Comparison of ENCODE assay signal across 24 cellular contexts in the genomic region with DNA sequence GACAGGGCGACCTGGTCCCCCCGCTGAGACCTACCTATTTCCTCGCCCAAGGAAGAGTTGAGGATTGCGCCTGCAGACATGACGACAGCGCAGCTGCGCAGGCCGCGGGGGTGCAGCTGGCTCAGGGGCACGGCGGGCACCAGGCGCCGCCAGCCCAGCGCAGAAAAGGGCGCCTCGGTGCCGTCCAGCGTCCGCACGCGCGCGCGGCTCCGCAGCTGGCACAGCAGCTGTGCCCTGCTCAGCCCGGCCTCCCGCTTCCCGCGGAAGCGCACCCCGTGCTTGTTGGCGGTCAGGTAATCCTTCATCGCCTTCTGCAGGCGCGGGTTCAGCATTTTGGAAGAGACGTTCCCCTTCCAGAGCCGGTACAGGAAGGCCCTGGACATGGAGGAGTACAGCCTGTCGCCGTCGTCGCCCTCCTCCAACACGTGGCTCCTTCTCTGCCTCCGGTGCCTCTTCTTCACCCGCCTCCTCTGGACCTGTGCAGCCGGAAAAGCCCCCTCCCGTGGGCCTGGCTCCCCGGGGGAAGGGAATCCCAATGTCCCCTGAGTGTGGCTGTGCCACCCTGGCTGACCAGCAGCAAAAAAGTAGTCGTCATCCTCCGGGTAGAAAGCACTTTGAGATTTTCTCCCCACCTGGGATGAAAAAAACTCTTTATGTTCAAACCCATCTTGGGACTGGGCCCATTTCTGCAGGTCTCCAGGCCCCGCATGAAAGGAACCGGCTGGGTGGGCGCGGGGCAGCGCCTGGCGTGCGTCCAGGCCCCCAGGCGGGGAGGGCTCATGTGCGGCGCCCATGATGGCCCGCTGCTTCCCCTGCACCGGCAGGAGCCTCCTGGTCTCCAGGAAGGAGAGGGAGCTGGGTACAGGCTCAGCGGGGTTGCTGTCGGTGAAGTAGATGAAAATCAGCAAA. TPM values are rescaled to one million over a fixed set of nuclear protein-coding genes. Genes with fewer than 3 reads are reported as not detected.
DNase-seq lines count a peak whose midpoint lies in the region; ATAC-seq and TF ChIP-seq lines count a peak whose summit lies in the region.
"Had no signal": no experiment of that assay in that cellular context is flagged by ENCODE, and none has a peak within 500 bp of the region (broad histone marks: within the 10 kb centered on the region; RNA-seq: fewer than 3 reads in every experiment).

No MANE protein-coding gene starts in this region.

- H3K56ac ChIP-seq in H9 (ENCODE audit: insufficient read length, low read depth, low read length): no peak overlapping the region

- H3K36me3 Mint-ChIP-seq in T-cell: no peaks in the 10 kb centered on the region
- H3K36me3 Mint-ChIP-seq in H9 (ENCODE audit: insufficient read depth in 1 of 3, low read depth in 3 of 3): no peaks in the 10 kb centered on the region; a peak in 2 of 7 replicates
- H3K36me3 Mint-ChIP-seq: CD4-positive, alpha-beta memory T cell had no signal

- H3K4me1 ChIP-seq in BE2C (no peaks in the 10 kb centered on the region), KMS-11 (ENCODE audit: low read depth, poor library complexity, severe bottlenecking) (peaks cover 58% of the 10 kb centered on the region), spleen (no peaks in the 10 kb centered on the region), H9 (ENCODE audit: insufficient read depth, low read length) (no peaks in the 10 kb centered on the region)
- H3K4me1 ChIP-seq: HAP-1, SJCRH30 had no signal

- H3K4me1 Mint-ChIP-seq in T-cell (no peaks in the 10 kb centered on the region), H9 (peaks cover 17 to 18% of the 10 kb centered on the region in 2 experiments)
- H3K4me1 Mint-ChIP-seq: CD4-positive, alpha-beta memory T cell had no signal

- no peak for TF ChIP-seq POLR2A in spleen (IDR thresholded peaks at IDR 0.05)

- no peaks in the 10 kb centered on the region for H3K79me1 ChIP-seq in H9 (ENCODE audit: insufficient read depth, low read depth, low read length, poor library complexity, severe bottlenecking)

- H2AFZ ChIP-seq in KMS-11 (ENCODE audit: low read depth): peak overlapping the region; percentile 54; the same call in 1 of the 2 replicates
- no peak overlapping the region for H2AFZ ChIP-seq in H9 (ENCODE audit: low read length)
- H2AFZ ChIP-seq: GM23248 had no signal

- H3K4me3 Mint-ChIP-seq in T-cell: no peak overlapping the region
- H3K4me3 Mint-ChIP-seq in H9: no peak overlapping the region
- H3K4me3 Mint-ChIP-seq: CD4-positive, alpha-beta memory T cell had no signal

- H4K20me1 ChIP-seq in KMS-11 (ENCODE audit: insufficient read depth) (no peaks in the 10 kb centered on the region), H9 (ENCODE audit: control insufficient read depth, insufficient read depth, insufficient read length) (no peaks in the 10 kb centered on the region)

- H3K9me3 Mint-ChIP-seq in T-cell (no peaks in the 10 kb centered on the region), H9 (no peaks in the 10 kb centered on the region)
- H3K9me3 Mint-ChIP-seq: CD4-positive, alpha-beta memory T cell had no signal

- no peak overlapping the region for H2BK5ac ChIP-seq in H9 (ENCODE audit: insufficient read length, low read length)

- intact Hi-C loops in spleen (cut with DNase I; ENCODE audit: low total_unique reads): no loop called here

- DNase-seq in BE2C (peak; percentile 6), spleen (peak; percentile 71), GM13977 (ENCODE audit: low spot score) (no peak), cerebellar cortex (ENCODE audit: low spot score) (no peak), T-cell (no peak), H9 (no peak)
- DNase-seq: AML-193; C1 segment of cervical spinal cord; CD4-positive, alpha-beta memory T cell; GM23248; Kasumi-1; NCI-H1417 treated with DMSO at 0.1 percent for 48 hours; NCI-H774; NK-92 treated with Interleukin-12 subunit alpha and Interleukin-12 subunit beta, amount 100 ng/mL, for 24 hours; PC-3; SJCRH30 had no signal

- H3K79me2 ChIP-seq in KMS-11 (ENCODE audit: insufficient read depth, low read depth) (no peaks in the 10 kb centered on the region), H9 (ENCODE audit: insufficient read depth, low read length) (no peaks in the 10 kb centered on the region)

- peaks cover 0 to 7% of the 10 kb centered on the region in 2 donors for H3K27me3 Mint-ChIP-seq in T-cell
- H3K27me3 Mint-ChIP-seq in H9 (ENCODE audit: low read depth): no peaks in the 10 kb centered on the region
- H3K27me3 Mint-ChIP-seq: CD4-positive, alpha-beta memory T cell had no signal

- H3K27ac Mint-ChIP-seq in T-cell (no peak overlapping the region), H9 (no peak overlapping the region)
- H3K27ac Mint-ChIP-seq: CD4-positive, alpha-beta memory T cell had no signal

- H4K91ac ChIP-seq in H9 (ENCODE audit: insufficient read length, low read depth, low read length): no peak overlapping the region

- H4K8ac ChIP-seq in H9 (replicated peaks; ENCODE audit: insufficient read length, low read depth, low read length): no peak overlapping the region

- no peak overlapping the region for H2BK12ac ChIP-seq in H9 (ENCODE audit: insufficient read length, low read depth, low read length)

- H2AK5ac ChIP-seq in H9 (ENCODE audit: insufficient read length, low read length): no peak overlapping the region

- no peak overlapping the region for H3T11ph ChIP-seq in H9 (ENCODE audit: low read length)

- WGBS in spleen, 5 donors: 94 to 96% (median 95%) methylated on average over 60 to 63 of the region's 63 CpGs
- WGBS in H9 (ENCODE audit: extremely low coverage, insufficient read length, low lambda C conversion rate): no CpG with 5 or more reads among the region's 63 CpGs

- no peak overlapping the region for H3K18ac ChIP-seq in H9 (ENCODE audit: insufficient read length, low read depth, low read length)

- in situ Hi-C loops in GM13977 (cut with MboI; ENCODE audit: low pct_unique_long_range_greater_than_20kb, low sequenced_read_pairs, unreplicated experiment): no loop called here

- no peak for ATAC-seq in T-cell (replicated peaks in 1 of 4)
- ATAC-seq: A549, PC-3, Right ventricle myocardium inferior had no signal

- H2BK120ac ChIP-seq in H9 (ENCODE audit: low read depth, low read length, poor library complexity, severe bottlenecking): no peak overlapping the region

- no peak overlapping the region for H2BK15ac ChIP-seq in H9 (ENCODE audit: low read depth, low read length)

- no peak overlapping the region for H3K23ac ChIP-seq in H9 (ENCODE audit: insufficient read length, low read depth, low read length)

- no peak overlapping the region for H3K4me3 ChIP-seq in BE2C (ENCODE audit: low read depth, low read length)
- no peak overlapping the region for H3K4me3 ChIP-seq in KMS-11 (IDR thresholded peaks at IDR 0.05; ENCODE audit: insufficient read depth, low read depth, low read length)
- H3K4me3 ChIP-seq in spleen: no peak overlapping the region
- H3K4me3 ChIP-seq: A549, GM23248, HAP-1, SJCRH30 had no signal

- no peak overlapping the region for H2BK20ac ChIP-seq in H9 (ENCODE audit: low read depth, low read length, poor library complexity, severe bottlenecking)

- POLR2A ChIA-PET in T-cell (lab: Charles Lee): no interaction called here

- CTCF ChIA-PET in T-cell (lab: Charles Lee): no interaction called here

- H4K5ac ChIP-seq in H9 (ENCODE audit: insufficient read length, low read depth, low read length): no peak overlapping the region

- H3K9ac ChIP-seq in KMS-11 (peak overlapping the region; percentile 41; the same call in 1 of the 2 replicates), H9 (ENCODE audit: extremely low read depth, insufficient read length, low read length) (no peak overlapping the region)
- H3K9ac ChIP-seq: GM23248 had no signal

- H3K4ac ChIP-seq in H9 (ENCODE audit: low read depth, low read length): no peak overlapping the region

- peak overlapping the region; percentile 43 for H3K27ac ChIP-seq in KMS-11
- H3K27ac ChIP-seq in VCaP: peak overlapping the region; percentile 78; the same call in 1 of the 2 replicates
- H3K27ac ChIP-seq in spleen: no peak overlapping the region
- no peak overlapping the region for H3K27ac ChIP-seq in H9 (ENCODE audit: insufficient read length, low read depth, low read length)
- H3K27ac ChIP-seq: A549, GM23248, SJCRH30 had no signal

- H3K4me2 ChIP-seq in KMS-11 (peak overlapping the region; percentile 21; the same call in 1 of the 2 replicates), H9 (ENCODE audit: insufficient read depth, insufficient read length, low read length) (no peak overlapping the region)
- H3K4me2 ChIP-seq: A549 had no signal

- no peak overlapping the region for H3K14ac ChIP-seq in H9 (ENCODE audit: insufficient read depth, low read length)

- H3K27me3 ChIP-seq in BE2C: no peaks in the 10 kb centered on the region
- H3K27me3 ChIP-seq in KMS-11 (ENCODE audit: insufficient read depth, low read depth): no peaks in the 10 kb centered on the region
- H3K27me3 ChIP-seq in spleen (replicated peaks in 1 of 7): no peaks in the 10 kb centered on the region
- H3K27me3 ChIP-seq in H9 (ENCODE audit: insufficient read depth, low read length): no peaks in the 10 kb centered on the region
- H3K27me3 ChIP-seq: SJCRH30 had no signal

- TF ChIP-seq CTCF in BE2C (IDR thresholded peaks at IDR 0.05; ENCODE audit: low read depth, low read length) (no peak), KMS-11 (conservative IDR thresholded peaks at IDR 0.05; ENCODE audit: low read depth, low read length) (no peak), VCaP (conservative IDR thresholded peaks at IDR 0.05) (no peak), spleen (IDR thresholded peaks at IDR 0.05 in 8 of 11, conservative IDR thresholded peaks at IDR 0.05 in 3 of 11) (no peak), GM13977 (IDR thresholded peaks at IDR 0.05; ENCODE audit: extremely low read depth, insufficient read depth, missing control alignments) (no peak), H9 (conservative IDR thresholded peaks at IDR 0.05) (no peak)

- H3K23me2 ChIP-seq in H9 (ENCODE audit: insufficient read length, low read depth, low read length, poor library complexity, severe bottlenecking): no peaks in the 10 kb centered on the region

- H3K9me3 ChIP-seq in BE2C: no peaks in the 10 kb centered on the region
- H3K9me3 ChIP-seq in spleen: no peaks in the 10 kb centered on the region
- no peaks in the 10 kb centered on the region for H3K9me3 ChIP-seq in H9 (ENCODE audit: control insufficient read depth, low read depth, low read length)
- H3K9me3 ChIP-seq: A549, HAP-1, SJCRH30 had no signal

- no peaks in the 10 kb centered on the region for H3K36me3 ChIP-seq in BE2C
- H3K36me3 ChIP-seq in KMS-11 (ENCODE audit: insufficient read depth): no peaks in the 10 kb centered on the region
- no peaks in the 10 kb centered on the region for H3K36me3 ChIP-seq in spleen
- H3K36me3 ChIP-seq: HAP-1, SJCRH30 had no signal

RNA-seq across cellular contexts. Expression of gene ST6GAL2, which starts 42.7 kb away (rescaled TPM):
- 0.52 TPM for polyA plus RNA-seq in BE2C (2012; ENCODE audit: insufficient read depth, insufficient read length, low read depth)
- total RNA-seq in spleen (under 1 TPM in 2 of 7 donors, not detected in 5; 0.06 to 0.13 TPM), T-cell (1 to 10 TPM in 1 of 5 donors, under 1 TPM in 1, not detected in 3; 0.10 to 2.4 TPM), H9 (2021) (7.6 and 7.8 TPM in 2 replicates)
- under 1 TPM; under 0.01 to 0.03 (median 0.02) TPM for polyA plus RNA-seq in spleen
- total RNA-seq: CD4-positive, alpha-beta memory T cell; G401; GM23248; M059J; T-helper 1 cell treated with Interleukin-12 subunit alpha and Interleukin-12 subunit beta and Interleukin-4 antibody, amounts not matched to agents 30 ng/mL and 1 ng/mL, for 36 hours had no signal
- polyA plus RNA-seq: CD4-positive, alpha-beta memory T cell; GM23248 had no signal

Comparison
In these comparisons a context has a peak if more than half of its experiments do, and no peak if none do; other contexts are left out.
1. DNase-seq: peak in BE2C (single experiment) and spleen (single experiment); none in GM13977 (single experiment), cerebellar cortex (single experiment), T-cell (0 of 34) and H9 (single experiment).
2. H3K27ac ChIP-seq: peak in KMS-11 (single experiment) and VCaP (single experiment); none in spleen (0 of 8) and H9 (single experiment).